Comparison of ENCODE assay signal across 18 cellular contexts in genomic region chrX:38400401-38400910, GRCh38. TPM values are rescaled to one million over a fixed set of nuclear protein-coding genes. Genes with fewer than 3 reads are reported as not detected.
A peak's percentile ranks its signal among the peaks of the same experiment; 100 is the strongest.
DNase-seq lines count a peak whose midpoint lies in the region; ATAC-seq and TF ChIP-seq lines count a peak whose summit lies in the region.
"Had no signal": no experiment of that assay in that cellular context is flagged by ENCODE, and none has a peak within 500 bp of the region (broad histone marks: within the 10 kb centered on the region; RNA-seq: fewer than 3 reads in every experiment).

No MANE protein-coding gene starts in this region.

- DNase-seq in ELF-1 (ENCODE audit: low read depth, low spot score) (peak; percentile 29), NCI-H69 (lab: John Stamatoyannopoulos, UW) (peak; percentile 22), WTC11 (ENCODE audit: low spot score) (no peak), left kidney (ENCODE audit: low read depth, low spot score) (peak; percentile 63)
- DNase-seq: 8988T; Calu3; CD8-positive, alpha-beta T cell; DMS79 treated with DMSO at 0.1 percent for 48 hours; GOT3; H7; KG1 had no signal

- no peaks in the 10 kb centered on the region for H3K27me3 Mint-ChIP-seq in WTC11 (ENCODE audit: low read depth)

- H3K36me3 Mint-ChIP-seq in WTC11: no peaks in the 10 kb centered on the region
- H3K36me3 Mint-ChIP-seq: CD8-positive, alpha-beta T cell had no signal

- no peak for TF ChIP-seq CTCF in WTC11 (IDR thresholded peaks at IDR 0.05)

- no peaks in the 10 kb centered on the region for H3K9me3 Mint-ChIP-seq in WTC11
- H3K9me3 Mint-ChIP-seq: CD8-positive, alpha-beta T cell had no signal

- peak; percentile 59 for ATAC-seq in WTC11
- ATAC-seq in GM18861 (IDR thresholded peaks at IDR 0.05; ENCODE audit: unreplicated experiment): no peak
- ATAC-seq in activated CD4-positive, CD25-positive, alpha-beta regulatory T cell treated with anti-CD3 and anti-CD28 coated beads, Interleukin-2, amount 50 U/mL, for 24 hours: no peak
- no peak for ATAC-seq in GM18498 (IDR thresholded peaks at IDR 0.05; ENCODE audit: unreplicated experiment)
- ATAC-seq in HG03354 (IDR thresholded peaks at IDR 0.05; ENCODE audit: poor library complexity, severe bottlenecking, unreplicated experiment): no peak
- ATAC-seq: CD8-positive, alpha-beta T cell; HCT116 had no signal

- CTCF ChIA-PET in WTC11 (lab: Charles Lee): interaction anchor here (1.4 kb wide), 1 partner anchor 25 kb away, joined by 5 read pairs; no protein-coding TSS in a partner anchor

- H3K4me1 Mint-ChIP-seq in WTC11: 0 out of 2 replicates have a peak, but pooled peaks cover 4% of the 10 kb centered on the region

- POLR2A ChIA-PET in WTC11 (lab: Charles Lee): no interaction called here

- no peak overlapping the region for H3K27ac Mint-ChIP-seq in WTC11
- H3K27ac Mint-ChIP-seq: CD8-positive, alpha-beta T cell had no signal

- H3K4me3 Mint-ChIP-seq in WTC11: no peak overlapping the region
- H3K4me3 Mint-ChIP-seq: CD8-positive, alpha-beta T cell had no signal

TF ChIP-seq in WTC11, 78 proteins besides CTCF, POLR2A, EP300 and RAD21:
- TF ChIP-seq TP53 (CRISPR knock-in tag; IDR thresholded peaks at IDR 0.05) (no peak), AFF4 (CRISPR knock-in tag; IDR thresholded peaks at IDR 0.05; ENCODE audit: borderline replicate concordance) (no peak), MYBL2 (CRISPR knock-in tag; IDR thresholded peaks at IDR 0.05) (no peak), ZNF671 (CRISPR knock-in tag; IDR thresholded peaks at IDR 0.05) (no peak), ZNF263 (CRISPR knock-in tag; IDR thresholded peaks at IDR 0.05; ENCODE audit: low read depth) (no peak), ZNF512 (CRISPR knock-in tag; IDR thresholded peaks at IDR 0.05; ENCODE audit: borderline replicate concordance) (no peak)
TF ChIP-seq in WTC11: peak in this region for 0.

RNA-seq across cellular contexts. Expression of gene OTC, which starts 48.1 kb away (rescaled TPM):
- not detected in 3 replicates for total RNA-seq in WTC11 (2021)
- total RNA-seq: A673; Calu3; CD8-positive, alpha-beta T cell; H7; HT-29 had no signal
